Comparison of ENCODE assay signal across 8 cellular contexts in genomic region chr6:116279232-116280160, GRCh38. TPM values are rescaled to one million over a fixed set of nuclear protein-coding genes. Genes with fewer than 3 reads are reported as not detected.
A peak's percentile ranks its signal among the peaks of the same experiment; 100 is the strongest.
DNase-seq lines count a peak whose midpoint lies in the region; ATAC-seq and TF ChIP-seq lines count a peak whose summit lies in the region.

TSS of gene TSPYL1 (minus strand) at chr6:116279930. CDS start at chr6:116279830, 100 bp downstream.

- DNase-seq in EL (peak; percentile 97), H4 (ENCODE audit: low spot score) (peak; percentile 89), LoVo (ENCODE audit: low spot score) (peak; percentile 97), RWPE2 (ENCODE audit: low spot score) (peak; percentile 94), fibroblast of mammary gland (ENCODE audit: low read depth) (peak; percentile 97)
- DNase-seq in activated T-helper 2 cell treated with anti-CD3 and anti-CD28 coated beads, Interferon-gamma antibody, Interleukin-2, Interleukin-4, amounts not matched to agents 10 μg/mL and 5 μg/mL and 100 μg/mL, durations not matched to agents 14 hours and 24 hours and 36 hours (ENCODE audit: low spot score), result peak; percentile 93
- peak; percentile 84 to 98 (median 96) for DNase-seq in naive thymus-derived CD8-positive, alpha-beta T cell
- peak; percentile 93 to 99 (median 96) for DNase-seq in stimulated activated naive CD4-positive, alpha-beta T cell (lab: John Stamatoyannopoulos, UW)

- peak within 1 kb of the TSS; percentile 79 for H3K27ac ChIP-seq in RWPE2 (ENCODE audit: poor library complexity, severe bottlenecking)

- peak within 1 kb of the TSS; percentile 97 for H3K27ac Mint-ChIP-seq in activated T-helper 2 cell treated with anti-CD3 and anti-CD28 coated beads, Interferon-gamma antibody, Interleukin-2, Interleukin-4, amounts not matched to agents 10 μg/mL and 5 μg/mL and 100 μg/mL, durations not matched to agents 14 hours and 24 hours and 36 hours
- H3K27ac Mint-ChIP-seq in naive thymus-derived CD8-positive, alpha-beta T cell, result peak within 1 kb of the TSS; percentile 98 to 100 (median 100)

- peaks cover 46% of the 10 kb centered on the region for H3K36me3 Mint-ChIP-seq in activated T-helper 2 cell treated with anti-CD3 and anti-CD28 coated beads, Interferon-gamma antibody, Interleukin-2, Interleukin-4, amounts not matched to agents 10 μg/mL and 5 μg/mL and 100 μg/mL, durations not matched to agents 14 hours and 24 hours and 36 hours (ENCODE audit: low read depth)
- H3K36me3 Mint-ChIP-seq in naive thymus-derived CD8-positive, alpha-beta T cell, result peaks cover 14 to 44% (median 34%) of the 10 kb centered on the region in 3 donors

- intact Hi-C loops in activated T-helper 2 cell treated with anti-CD3 and anti-CD28 coated beads, Interferon-gamma antibody, Interleukin-2, Interleukin-4, amounts not matched to agents 10 μg/mL and 5 μg/mL and 100 μg/mL, durations not matched to agents 14 hours and 24 hours and 36 hours (cut with micrococcal nuclease), result loop anchor here (1.0 to 5.0 kb wide), 6 partner anchors 25 to 388 kb away; partner anchors contain the start of genes RWDD1, TSPYL4 and ZUP1

- no peaks in the 10 kb centered on the region for H3K9me3 ChIP-seq in RWPE2 (ENCODE audit: severe bottlenecking)

- H3K27me3 ChIP-seq in RWPE2 (ENCODE audit: insufficient read depth, poor library complexity, severe bottlenecking), result no peaks in the 10 kb centered on the region

- H3K4me3 ChIP-seq in RWPE2 (ENCODE audit: severe bottlenecking) (peak within 1 kb of the TSS; percentile 73), fibroblast of mammary gland (ENCODE audit: control insufficient read depth, low read depth, low read length) (peak within 1 kb of the TSS; percentile 94)

- no peaks in the 10 kb centered on the region for H3K9me3 Mint-ChIP-seq in activated T-helper 2 cell treated with anti-CD3 and anti-CD28 coated beads, Interferon-gamma antibody, Interleukin-2, Interleukin-4, amounts not matched to agents 10 μg/mL and 5 μg/mL and 100 μg/mL, durations not matched to agents 14 hours and 24 hours and 36 hours
- H3K9me3 Mint-ChIP-seq in naive thymus-derived CD8-positive, alpha-beta T cell, result no peaks in the 10 kb centered on the region

- H3K4me1 ChIP-seq in RWPE2 (ENCODE audit: insufficient read depth, poor library complexity, severe bottlenecking), result peaks cover 27% of the 10 kb centered on the region

- POLR2A ChIA-PET in naive thymus-derived CD8-positive, alpha-beta T cell (lab: Charles Lee), result interaction anchor here (0.6 to 5.2 kb wide), 17 partner anchors 9 to 1318 kb away, joined by 3 to 70 read pairs (median 5); partner anchors contain the start of genes CALHM6, DSE, KPNA5 and NT5DC1

- TF ChIP-seq CTCF in RWPE2 (IDR thresholded peaks at IDR 0.05; ENCODE audit: poor library complexity, severe bottlenecking) (peak; percentile 30), fibroblast of mammary gland (conservative IDR thresholded peaks at IDR 0.05; ENCODE audit: control insufficient read depth, insufficient read depth, low read depth, low read length) (no peak)

- peak within 1 kb of the TSS; percentile 97 for H3K4me3 Mint-ChIP-seq in activated T-helper 2 cell treated with anti-CD3 and anti-CD28 coated beads, Interferon-gamma antibody, Interleukin-2, Interleukin-4, amounts not matched to agents 10 μg/mL and 5 μg/mL and 100 μg/mL, durations not matched to agents 14 hours and 24 hours and 36 hours (ENCODE audit: low read depth)
- peak within 1 kb of the TSS; percentile 89 to 100 (median 97) for H3K4me3 Mint-ChIP-seq in naive thymus-derived CD8-positive, alpha-beta T cell

- peaks cover 38% of the 10 kb centered on the region for H3K36me3 ChIP-seq in RWPE2 (ENCODE audit: low read depth)

- ATAC-seq in RWPE2 (ENCODE audit: low read depth), result peak; percentile 88
- peak; percentile 84 to 85 for ATAC-seq in naive thymus-derived CD8-positive, alpha-beta T cell

- H3K4me1 Mint-ChIP-seq in activated T-helper 2 cell treated with anti-CD3 and anti-CD28 coated beads, Interferon-gamma antibody, Interleukin-2, Interleukin-4, amounts not matched to agents 10 μg/mL and 5 μg/mL and 100 μg/mL, durations not matched to agents 14 hours and 24 hours and 36 hours (ENCODE audit: low read depth), result peaks cover 51% of the 10 kb centered on the region
- peaks cover 26 to 74% (median 63%) of the 10 kb centered on the region in 4 donors for H3K4me1 Mint-ChIP-seq in naive thymus-derived CD8-positive, alpha-beta T cell

- H3K27me3 Mint-ChIP-seq in activated T-helper 2 cell treated with anti-CD3 and anti-CD28 coated beads, Interferon-gamma antibody, Interleukin-2, Interleukin-4, amounts not matched to agents 10 μg/mL and 5 μg/mL and 100 μg/mL, durations not matched to agents 14 hours and 24 hours and 36 hours (ENCODE audit: low read depth), result peaks cover 3% of the 10 kb centered on the region
- H3K27me3 Mint-ChIP-seq in naive thymus-derived CD8-positive, alpha-beta T cell, result no peaks in the 10 kb centered on the region

RNA-seq across cellular contexts. Expression of gene TSPYL1, which starts in this region (rescaled TPM):
- 38.4 and 39.9 TPM in 2 replicates for total RNA-seq in H4 (2014; rRNA removed; shearing (Covaris generic))
- total RNA-seq in activated T-helper 2 cell treated with anti-CD3 and anti-CD28 coated beads, Interferon-gamma antibody, Interleukin-2, Interleukin-4, amounts not matched to agents 10 μg/mL and 5 μg/mL and 100 μg/mL, durations not matched to agents 14 hours and 24 hours and 36 hours, result 41.1 and 42.3 TPM in 2 replicates
- total RNA-seq in naive thymus-derived CD8-positive, alpha-beta T cell, result 100 to 1,000 TPM; 104 to 106 TPM
- polyA plus RNA-seq in naive thymus-derived CD8-positive, alpha-beta T cell, result 10 to 100 TPM; 28.2 to 49.1 (median 36.7) TPM

Comparison
In these comparisons a context has a peak if more than half of its experiments do, and no peak if none do; other contexts are left out.
1. Peak in every context shown above with its lines: DNase-seq, ATAC-seq, H3K4me3 ChIP-seq and H3K27ac ChIP-seq.